21 cellular contexts compared by ENCODE assay signal in the genomic region with DNA sequence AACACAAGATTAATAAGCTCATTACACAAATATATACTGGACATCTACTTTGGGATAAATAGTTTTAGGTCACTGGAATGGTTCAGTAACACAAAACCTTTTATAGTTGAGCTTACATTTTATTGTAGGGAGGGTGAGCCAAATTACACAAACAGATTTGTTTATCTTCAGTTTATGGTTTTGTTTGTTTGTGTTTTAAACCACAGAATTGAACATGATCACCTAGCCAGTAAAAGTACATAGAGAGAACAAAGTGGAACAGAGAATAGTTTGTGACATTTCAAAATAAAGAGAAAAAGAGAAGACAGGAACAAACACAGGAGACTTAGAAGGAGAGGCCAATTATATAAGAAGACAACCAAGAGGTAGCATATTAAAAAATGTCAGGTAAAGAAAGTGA.
DNase-seq lines count a peak whose midpoint lies in the region; ATAC-seq, FAIRE-seq and TF ChIP-seq lines count a peak whose summit lies in the region.
"Had no signal": no experiment of that assay in that cellular context is flagged by ENCODE, and none has a peak within 500 bp of the region (broad histone marks: within the 10 kb centered on the region; RNA-seq: fewer than 3 reads in every experiment).

No MANE protein-coding gene starts in this region.

- H3K4me1 ChIP-seq in Panc1 (ENCODE audit: control insufficient read depth, insufficient read depth, low read length) = no peaks in the 10 kb centered on the region; the same call in 1 of the 2 replicates
- H3K4me1 ChIP-seq: BLaER1 treated with 17β-estradiol and CSF1 and Interleukin-3, amounts not matched to agents 10 nM and 100 nM had no signal

- no peaks in the 10 kb centered on the region for H3K36me3 ChIP-seq in Panc1 (ENCODE audit: control insufficient read depth, insufficient read depth, low read length)
- H3K36me3 ChIP-seq: BLaER1 treated with 17β-estradiol and CSF1 and Interleukin-3, amounts not matched to agents 10 nM and 100 nM had no signal

- in situ Hi-C loops in Panc1 (cut with HindIII; ENCODE audit: low pct_unique_long_range_greater_than_20kb, low sequenced_read_pairs) = no loop called here

- CTCF ChIA-PET in Panc1 (lab: Charles Lee) = no interaction called here

- no peak for TF ChIP-seq CTCF in C4-2B (conservative IDR thresholded peaks at IDR 0.05)
- TF ChIP-seq CTCF in Panc1 (IDR thresholded peaks at IDR 0.05) = no peak

- ATAC-seq in Panc1 (peak; percentile 34; the same call in 1 of the 2 replicates), GM19455 (IDR thresholded peaks at IDR 0.05; ENCODE audit: unreplicated experiment) (no peak)
- ATAC-seq: GM12878, HCT116 had no signal

- peak; percentile 98 for FAIRE-seq in endometrium (lab: Jason Lieb, UNC)
- FAIRE-seq: GM12878, H54 had no signal

- no peaks in the 10 kb centered on the region for H3K27me3 ChIP-seq in Panc1 (ENCODE audit: control insufficient read depth, insufficient read depth, low read length)
- H3K27me3 ChIP-seq: BLaER1 treated with 17β-estradiol and CSF1 and Interleukin-3, amounts not matched to agents 10 nM and 100 nM had no signal

- BruUV-seq in Panc1 (replicated peaks; lab: Mats Ljungman, UMichigan) = no TSS peak

- intact Hi-C loops in Panc1 (cut with micrococcal nuclease; ENCODE audit: unreplicated experiment) = no loop called here

- peak; percentile 2 for DNase-seq in M059J (ENCODE audit: low read depth)
- DNase-seq in Panc1 (ENCODE audit: low read depth, low spot score) = no peak
- no peak for DNase-seq in stimulated activated naive CD4-positive, alpha-beta T cell (lab: John Stamatoyannopoulos, UW)
- DNase-seq in HCEC 1CT = no peak
- no peak for DNase-seq in activated CD4-positive, alpha-beta T cell treated with anti-CD3 and anti-CD28 coated beads for 48 hours
- DNase-seq: CD4-positive, CD25-positive, alpha-beta regulatory T cell; CD8-positive, alpha-beta memory T cell; COR-L47; DMS 273 treated with DMSO at 0.1 percent for 48 hours; DMS53; DND-41; EL; GM23248 had no signal

- H3K27ac ChIP-seq in C4-2B = peak overlapping the region; percentile 98
- no peak overlapping the region for H3K27ac ChIP-seq in Panc1 (ENCODE audit: low read length)
- H3K27ac ChIP-seq: BLaER1 treated with 17β-estradiol and CSF1 and Interleukin-3, amounts not matched to agents 10 nM and 100 nM; GM23248; HL-60 had no signal

- H3K9me3 ChIP-seq in Panc1 (ENCODE audit: control insufficient read depth, insufficient read depth, low read depth, low read length) = no peaks in the 10 kb centered on the region
- H3K9me3 ChIP-seq: BLaER1 treated with 17β-estradiol and CSF1 and Interleukin-3, amounts not matched to agents 10 nM and 100 nM had no signal

- POLR2A ChIA-PET in Panc1 (lab: Charles Lee) = no interaction called here

- H3K4me3 ChIP-seq in Panc1 (ENCODE audit: low read depth in 2 of 2, low read length in 2 of 2) = no peak overlapping the region
- H3K4me3 ChIP-seq: BLaER1 treated with 17β-estradiol and CSF1 and Interleukin-3, amounts not matched to agents 10 nM and 100 nM; GM12878; GM23248 had no signal
